1 cellular context compared by ENCODE assay signal in the genomic region with DNA sequence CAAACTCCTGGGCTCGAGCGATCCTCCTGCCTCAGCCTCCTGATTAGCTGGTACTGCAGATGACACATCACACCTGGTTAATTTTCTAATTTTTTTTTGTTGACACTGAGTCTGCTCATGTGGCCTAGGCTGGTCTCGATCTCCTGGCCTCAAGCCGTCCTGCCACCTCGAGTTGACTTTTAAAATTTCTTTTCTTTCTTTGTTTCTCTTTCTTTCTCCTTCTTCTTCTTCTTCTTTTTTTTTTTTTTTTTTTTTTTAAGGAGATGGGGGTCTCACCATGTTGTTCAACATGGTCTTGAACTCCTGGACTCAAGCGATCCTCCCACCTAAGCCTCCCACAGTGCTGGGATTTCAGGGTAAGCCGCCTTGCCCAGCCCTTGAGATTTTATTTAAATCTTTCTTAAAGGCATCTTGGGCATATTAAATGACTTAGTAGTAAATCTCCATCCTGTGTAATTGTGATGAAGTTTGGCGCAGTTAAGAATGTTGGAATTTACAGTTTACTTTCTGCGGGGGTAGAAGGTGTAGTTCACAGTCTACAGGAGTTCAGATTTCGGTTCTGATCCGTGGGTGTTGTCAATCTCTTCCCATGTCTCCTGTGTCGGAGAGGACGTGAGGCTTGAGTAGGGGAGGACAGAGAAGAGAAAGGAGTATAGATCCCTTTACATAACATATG.
TF ChIP-seq lines count a peak whose summit lies in the region.

No MANE protein-coding gene starts in this region.

TF ChIP-seq in WTC11, 78 proteins besides CTCF, POLR2A, EP300 and RAD21 (continued from another document):
- TF ChIP-seq SOX15 (CRISPR knock-in tag; IDR thresholded peaks at IDR 0.05) = no peak
- no peak for TF ChIP-seq ETV6 (CRISPR knock-in tag; IDR thresholded peaks at IDR 0.05)
- TF ChIP-seq, protein P1, sequence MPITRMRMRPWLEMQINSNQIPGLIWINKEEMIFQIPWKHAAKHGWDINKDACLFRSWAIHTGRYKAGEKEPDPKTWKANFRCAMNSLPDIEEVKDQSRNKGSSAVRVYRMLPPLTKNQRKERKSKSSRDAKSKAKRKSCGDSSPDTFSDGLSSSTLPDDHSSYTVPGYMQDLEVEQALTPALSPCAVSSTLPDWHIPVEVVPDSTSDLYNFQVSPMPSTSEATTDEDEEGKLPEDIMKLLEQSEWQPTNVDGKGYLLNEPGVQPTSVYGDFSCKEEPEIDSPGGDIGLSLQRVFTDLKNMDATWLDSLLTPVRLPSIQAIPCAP (CRISPR knock-in tag; IDR thresholded peaks at IDR 0.05) = no peak
- TF ChIP-seq RORB (CRISPR knock-in tag; IDR thresholded peaks at IDR 0.05) = no peak
- TF ChIP-seq, protein P2, sequence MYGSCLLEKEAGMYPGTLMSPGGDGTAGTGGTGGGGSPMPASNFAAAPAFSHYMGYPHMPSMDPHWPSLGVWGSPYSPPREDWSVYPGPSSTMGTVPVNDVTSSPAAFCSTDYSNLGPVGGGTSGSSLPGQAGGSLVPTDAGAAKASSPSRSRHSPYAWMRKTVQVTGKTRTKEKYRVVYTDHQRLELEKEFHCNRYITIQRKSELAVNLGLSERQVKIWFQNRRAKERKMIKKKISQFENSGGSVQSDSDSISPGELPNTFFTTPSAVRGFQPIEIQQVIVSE (CRISPR knock-in tag; IDR thresholded peaks at IDR 0.05; ENCODE audit: borderline replicate concordance) = no peak
